Comparison of ENCODE assay signal across 16 cellular contexts in the genomic region with DNA sequence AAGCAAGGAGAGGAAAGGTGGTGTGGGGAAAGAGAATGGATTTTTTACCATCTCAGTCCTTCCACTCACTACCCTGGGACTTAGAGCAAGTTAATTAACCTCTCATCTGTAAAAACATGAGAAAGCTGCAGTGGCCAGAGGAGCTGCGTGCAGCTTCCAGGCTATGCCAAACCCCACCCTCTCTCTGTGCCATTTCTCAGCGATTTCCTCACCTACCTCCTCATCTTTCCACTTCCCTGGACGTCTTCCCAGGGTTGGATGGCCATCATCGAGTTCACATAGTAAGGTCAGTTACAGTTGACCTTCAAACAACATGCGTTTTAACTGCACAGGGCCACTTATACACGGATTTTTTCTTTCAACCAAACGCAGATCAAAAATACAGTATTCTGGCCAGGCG.
DNase-seq lines count a peak whose midpoint lies in the region; ATAC-seq and TF ChIP-seq lines count a peak whose summit lies in the region.
"Had no signal": no experiment of that assay in that cellular context is flagged by ENCODE, and none has a peak within 500 bp of the region (broad histone marks: within the 10 kb centered on the region; RNA-seq: fewer than 3 reads in every experiment).

No MANE protein-coding gene starts in this region.

- H3K4me2 ChIP-seq in H9 (ENCODE audit: insufficient read depth, insufficient read length, low read length) = no peak overlapping the region
- H3K4me2 ChIP-seq: A549 had no signal

- peak overlapping the region; percentile 69 to 94 (median 84); a peak in 5 of 7 replicates for H3K27ac Mint-ChIP-seq in H9
- H3K27ac Mint-ChIP-seq in brain = peak overlapping the region in 4 of 5 experiments; percentile 59 to 90 (median 78)
- H3K27ac Mint-ChIP-seq in activated CD8-positive, alpha-beta T cell treated with anti-CD3 and anti-CD28 coated beads for 36 hours = no peak overlapping the region

- H3K4me1 ChIP-seq in H9 (ENCODE audit: insufficient read depth, low read length) = peaks cover 5% of the 10 kb centered on the region; the same call in 1 of the 2 replicates
- H3K4me1 ChIP-seq in iPS-20b (ENCODE audit: insufficient read depth, low read length) = peaks cover 6% of the 10 kb centered on the region; the same call in 1 of the 2 replicates
- H3K4me1 ChIP-seq in SJCRH30 = no peaks in the 10 kb centered on the region
- H3K4me1 ChIP-seq: A549, Peyer's patch had no signal

- TF ChIP-seq CTCF in H9 (conservative IDR thresholded peaks at IDR 0.05) (no peak), brain (conservative IDR thresholded peaks at IDR 0.05) (no peak), omental fat pad (IDR thresholded peaks at IDR 0.05) (no peak)
- no peak for TF ChIP-seq CTCF in activated CD8-positive, alpha-beta T cell treated with anti-CD3 and anti-CD28 coated beads for 36 hours (IDR thresholded peaks at IDR 0.05)

- H2AFZ ChIP-seq in H9 (ENCODE audit: low read length) = peak overlapping the region; percentile 91

- H3K4me3 Mint-ChIP-seq in H9 (no peak overlapping the region), brain (no peak overlapping the region)
- H3K4me3 Mint-ChIP-seq in activated CD8-positive, alpha-beta T cell treated with anti-CD3 and anti-CD28 coated beads for 36 hours = no peak overlapping the region

- H3K4ac ChIP-seq in H9 (ENCODE audit: low read depth, low read length) = no peak overlapping the region

- H3K79me1 ChIP-seq in H9 (ENCODE audit: insufficient read depth, low read depth, low read length, poor library complexity, severe bottlenecking) = no peaks in the 10 kb centered on the region

- no peaks in the 10 kb centered on the region for H3K36me3 ChIP-seq in iPS-20b (ENCODE audit: insufficient read depth, low read depth, low read length)
- H3K36me3 ChIP-seq in SJCRH30 = no peaks in the 10 kb centered on the region
- H3K36me3 ChIP-seq: Peyer's patch had no signal

- H2BK15ac ChIP-seq in H9 (ENCODE audit: low read depth, low read length) = no peak overlapping the region

- no peak overlapping the region for H2AK5ac ChIP-seq in H9 (ENCODE audit: insufficient read length, low read length)

- no peak overlapping the region for H3K18ac ChIP-seq in H9 (ENCODE audit: insufficient read length, low read depth, low read length)

- H3K4me3 ChIP-seq in iPS-20b (ENCODE audit: low read length) = no peak overlapping the region
- no peak overlapping the region for H3K4me3 ChIP-seq in SJCRH30
- H3K4me3 ChIP-seq: A549, Peyer's patch had no signal

- peaks cover 21 to 22% of the 10 kb centered on the region in 2 experiments for H3K4me1 Mint-ChIP-seq in H9
- H3K4me1 Mint-ChIP-seq in brain = peaks cover 20% of the 10 kb centered on the region
- H3K4me1 Mint-ChIP-seq in activated CD8-positive, alpha-beta T cell treated with anti-CD3 and anti-CD28 coated beads for 36 hours (ENCODE audit: low read depth) = no peaks in the 10 kb centered on the region

- no peak overlapping the region for H2BK12ac ChIP-seq in H9 (ENCODE audit: insufficient read length, low read depth, low read length)

- H3T11ph ChIP-seq in H9 (ENCODE audit: low read length) = no peak overlapping the region

- POLR2A ChIA-PET in activated CD8-positive, alpha-beta T cell treated with anti-CD3 and anti-CD28 coated beads for 36 hours (lab: Charles Lee) = interaction anchor here (0.6 kb wide), 1 partner anchor 315 kb away, joined by 3 read pairs; no protein-coding TSS in a partner anchor

- no peaks in the 10 kb centered on the region for H4K20me1 ChIP-seq in H9 (ENCODE audit: control insufficient read depth, insufficient read depth, insufficient read length)

- no peak overlapping the region for H3K56ac ChIP-seq in H9 (ENCODE audit: insufficient read length, low read depth, low read length)

- CTCF ChIA-PET in activated CD8-positive, alpha-beta T cell treated with anti-CD3 and anti-CD28 coated beads for 36 hours (lab: Charles Lee) = interaction anchor here (2.3 kb wide), 1 partner anchor 10 kb away, joined by 19 read pairs; no protein-coding TSS in a partner anchor

- H4K5ac ChIP-seq in H9 (ENCODE audit: insufficient read length, low read depth, low read length) = no peak overlapping the region

- H3K23ac ChIP-seq in H9 (ENCODE audit: insufficient read length, low read depth, low read length) = no peak overlapping the region

- intact Hi-C loops in posterior cingulate gyrus (cut with DNase I) = no loop called here
- intact Hi-C loops in activated CD8-positive, alpha-beta T cell treated with anti-CD3 and anti-CD28 coated beads for 36 hours (cut with micrococcal nuclease) = no loop called here

- H3K36me3 Mint-ChIP-seq in H9 (ENCODE audit: insufficient read depth in 1 of 3, low read depth in 3 of 3) (peaks cover 0 to 4% (median 0%) of the 10 kb centered on the region in 3 experiments; a peak in 2 of 7 replicates), brain (no peaks in the 10 kb centered on the region)
- H3K36me3 Mint-ChIP-seq in activated CD8-positive, alpha-beta T cell treated with anti-CD3 and anti-CD28 coated beads for 36 hours (ENCODE audit: low read depth) = no peaks in the 10 kb centered on the region

- H3K23me2 ChIP-seq in H9 (ENCODE audit: insufficient read length, low read depth, low read length, poor library complexity, severe bottlenecking) = no peaks in the 10 kb centered on the region

- H3K27me3 ChIP-seq in H9 (ENCODE audit: insufficient read depth, low read length) = no peaks in the 10 kb centered on the region
- H3K27me3 ChIP-seq in iPS-20b (ENCODE audit: insufficient read depth, low read length) = no peaks in the 10 kb centered on the region
- H3K27me3 ChIP-seq in SJCRH30 = no peaks in the 10 kb centered on the region
- H3K27me3 ChIP-seq: Peyer's patch had no signal

- ATAC-seq in omental fat pad (ENCODE audit: low FRiP score) = peak; percentile 45
- no peak for ATAC-seq in activated CD8-positive, alpha-beta T cell treated with anti-CD3 and anti-CD28 coated beads for 36 hours
- ATAC-seq: A549, Right ventricle myocardium inferior had no signal

- H2BK5ac ChIP-seq in H9 (ENCODE audit: insufficient read length, low read length) = no peak overlapping the region

- H3K9ac ChIP-seq in H9 (ENCODE audit: extremely low read depth, insufficient read length, low read length) (no peak overlapping the region), iPS-20b (ENCODE audit: low read depth, low read length) (peak overlapping the region; percentile 46; the same call in 1 of the 2 replicates)

- peak overlapping the region; percentile 51 for H2BK120ac ChIP-seq in H9 (ENCODE audit: low read depth, low read length, poor library complexity, severe bottlenecking)

- DNase-seq in H9 (no peak), omental fat pad (ENCODE audit: low spot score) (no peak), SJCRH30 (no peak), posterior cingulate gyrus (no peak)
- no peak for DNase-seq in activated CD8-positive, alpha-beta T cell treated with anti-CD3 and anti-CD28 coated beads for 36 hours
- DNase-seq: C1 segment of cervical spinal cord, DMS79 treated with DMSO at 0.1 percent for 48 hours, NCI-H1048, NCI-H2029 treated with DMSO at 0.1 percent for 48 hours, NCI-H510A treated with DMSO at 0.1 percent for 48 hours, NCI-H82, Peyer's patch had no signal

- H3K9me3 Mint-ChIP-seq in H9 (peaks cover 0 to 1% of the 10 kb centered on the region in 2 experiments; a peak in 1 of 5 replicates), brain (peaks cover 0 to 8% (median 3%) of the 10 kb centered on the region in 5 experiments)
- H3K9me3 Mint-ChIP-seq in activated CD8-positive, alpha-beta T cell treated with anti-CD3 and anti-CD28 coated beads for 36 hours = no peaks in the 10 kb centered on the region

- peaks cover 6% of the 10 kb centered on the region; the same call in 1 of the 2 replicates for H3K27me3 Mint-ChIP-seq in H9 (ENCODE audit: low read depth)
- peaks cover 6% of the 10 kb centered on the region for H3K27me3 Mint-ChIP-seq in brain
- H3K27me3 Mint-ChIP-seq in activated CD8-positive, alpha-beta T cell treated with anti-CD3 and anti-CD28 coated beads for 36 hours = no peaks in the 10 kb centered on the region

- H4K8ac ChIP-seq in H9 (replicated peaks; ENCODE audit: insufficient read length, low read depth, low read length) = no peak overlapping the region

- no CpG with 5 or more reads among the region's 8 CpGs for WGBS in H9 (ENCODE audit: extremely low coverage, insufficient read length, low lambda C conversion rate)

- no peaks in the 10 kb centered on the region for H3K9me3 ChIP-seq in H9 (ENCODE audit: control insufficient read depth, low read depth, low read length)
- H3K9me3 ChIP-seq in iPS-20b (ENCODE audit: insufficient read depth, low read depth, low read length) = no peaks in the 10 kb centered on the region
- H3K9me3 ChIP-seq in SJCRH30 (replicated peaks) = no peaks in the 10 kb centered on the region
- H3K9me3 ChIP-seq: A549, Peyer's patch had no signal

- no peak overlapping the region for H3K14ac ChIP-seq in H9 (ENCODE audit: insufficient read depth, low read length)

- no peak overlapping the region for H4K91ac ChIP-seq in H9 (ENCODE audit: insufficient read length, low read depth, low read length)

- no peaks in the 10 kb centered on the region for H3K79me2 ChIP-seq in H9 (ENCODE audit: insufficient read depth, low read length)

- no peak overlapping the region for H2BK20ac ChIP-seq in H9 (ENCODE audit: low read depth, low read length, poor library complexity, severe bottlenecking)

- H3K27ac ChIP-seq in H9 (ENCODE audit: insufficient read length, low read depth, low read length) (no peak overlapping the region), iPS-20b (ENCODE audit: low read length) (no peak overlapping the region), SJCRH30 (no peak overlapping the region)
- H3K27ac ChIP-seq: A549, Peyer's patch had no signal
